Comparison of ENCODE assay signal across 2 cellular contexts in genomic region chr3:44076221-44076829, GRCh38.
A peak's percentile ranks its signal among the peaks of the same experiment; 100 is the strongest.
TF ChIP-seq lines count a peak whose summit lies in the region.

No MANE protein-coding gene starts in this region.

TF ChIP-seq in H1, 55 proteins besides CTCF, POLR2A, EP300 and RAD21 (continued from another document):
- peak; percentile 48; the same call in 1 of the 2 replicates for TF ChIP-seq MAX (IDR thresholded peaks at IDR 0.05)

TF ChIP-seq in GM12891, 5 proteins besides CTCF, POLR2A, EP300 and RAD21 (continued from another document):
- TF ChIP-seq POLR2AphosphoS5 (IDR thresholded peaks at IDR 0.05; ENCODE audit: low read depth, low read length) (no peak), PAX5 (IDR thresholded peaks at IDR 0.05; ENCODE audit: insufficient read depth, low read length, severe bottlenecking) (no peak)
